Comparison of ENCODE assay signal across 8 cellular contexts in the genomic region with DNA sequence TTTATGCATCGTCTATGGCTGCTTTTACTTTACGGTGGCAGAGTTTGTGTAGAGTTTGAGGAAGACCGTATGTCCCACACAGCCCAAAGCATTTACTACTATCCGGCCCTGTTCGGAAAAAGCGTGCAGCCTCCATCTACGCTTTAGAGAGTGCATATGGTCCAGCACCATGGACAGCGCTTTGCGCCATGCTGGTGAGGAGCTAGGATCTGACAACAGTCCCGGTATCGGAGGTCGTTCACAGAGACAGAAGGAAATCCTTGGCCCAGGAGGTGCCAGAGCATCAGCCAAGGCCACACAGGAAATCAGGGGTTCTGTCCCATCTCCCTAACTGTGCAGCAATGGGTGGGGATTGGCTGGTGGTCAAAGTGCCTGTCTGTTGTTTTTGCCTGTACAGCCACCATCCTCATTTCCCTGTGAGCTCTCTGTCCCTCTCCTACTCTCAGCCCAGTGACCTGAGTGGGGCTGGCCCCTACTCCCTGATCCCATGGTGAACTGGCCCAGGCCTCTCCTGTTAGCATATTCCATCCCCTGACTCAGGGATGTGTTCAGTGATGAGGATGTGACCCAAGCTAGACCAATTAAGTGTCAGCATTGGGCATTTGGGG. TPM values are rescaled to one million over a fixed set of nuclear protein-coding genes. Genes with fewer than 3 reads are reported as not detected.
DNase-seq lines count a peak whose midpoint lies in the region; ATAC-seq lines count a peak whose summit lies in the region.

No MANE protein-coding gene starts in this region.

- H3K27me3 ChIP-seq in HAP-1 (ENCODE audit: low read depth), result peaks cover 30% of the 10 kb centered on the region

- DNase-seq in HAP-1 (ENCODE audit: low spot score in 2 of 2), result peak; percentile 29 to 85
- DNase-seq in T-cell, result peak in 26 of 34 experiments; percentile 13 to 58 (median 37)
- peak; percentile 55 to 75 for DNase-seq in T47D (ENCODE audit: low read depth in 1 of 2, low spot score in 1 of 2)
- DNase-seq in left kidney (ENCODE audit: low read depth, low spot score), result peak; percentile 95
- peak; percentile 12 for DNase-seq in stimulated activated CD8-positive, alpha-beta memory T cell treated with anti-CD3 and anti-CD28 coated beads, Interleukin-4, amount 100 ng/mL, for 24 hours (ENCODE audit: low read depth)
- no peak for DNase-seq in SHP77 treated with DMSO at 0.1 percent for 48 hours (lab: John Stamatoyannopoulos, UW)
- no peak for DNase-seq in NCI-H446 treated with DMSO at 0.1 percent for 48 hours (lab: John Stamatoyannopoulos, UW)

- in situ Hi-C loops in HAP-1 (cut with MboI; ENCODE audit: low sequenced_read_pairs), result no loop called here
- in situ Hi-C loops in T47D (cut with HindIII; ENCODE audit: low pct_unique_long_range_greater_than_20kb, low sequenced_read_pairs), result no loop called here

- H3K4me1 Mint-ChIP-seq in T-cell, result no peaks in the 10 kb centered on the region

- CTCF ChIA-PET in T-cell (lab: Charles Lee), result no interaction called here

- no peak overlapping the region for H3K4me3 Mint-ChIP-seq in T-cell

- no peak overlapping the region for H3K27ac Mint-ChIP-seq in T-cell

- no peaks in the 10 kb centered on the region for H3K9me3 ChIP-seq in HAP-1

- no peaks in the 10 kb centered on the region for H3K36me3 Mint-ChIP-seq in T-cell

- no peak overlapping the region for H3K4me3 ChIP-seq in HAP-1

- POLR2A ChIA-PET in T-cell (lab: Charles Lee), result no interaction called here

- H3K36me3 ChIP-seq in HAP-1 (replicated peaks), result no peaks in the 10 kb centered on the region

- H3K4me1 ChIP-seq in HAP-1, result no peaks in the 10 kb centered on the region

- H3K9me3 Mint-ChIP-seq in T-cell, result no peaks in the 10 kb centered on the region

- peaks cover 25 to 59% of the 10 kb centered on the region in 2 donors for H3K27me3 Mint-ChIP-seq in T-cell

- ATAC-seq in T-cell (replicated peaks in 1 of 4) (peak in 1 of 4 experiments; percentile 61), HG03457 (IDR thresholded peaks at IDR 0.05; ENCODE audit: unreplicated experiment) (no peak)

RNA-seq across cellular contexts. Expression of a gene that starts 16.2 kb away (rescaled TPM):
- not detected for total RNA-seq in T-cell

RNA-seq across cellular contexts. Expression of a gene that starts 23.5 kb away (rescaled TPM):
- under 1 TPM in 2 of 5 donors, not detected in 3; 0.06 to 0.33 TPM for total RNA-seq in T-cell

RNA-seq across cellular contexts. Expression of a gene that starts 27.9 kb away (rescaled TPM):
- under 1 TPM; 0.16 to 0.28 (median 0.25) TPM for total RNA-seq in T-cell

RNA-seq across cellular contexts. Expression of a gene that starts 39.6 kb away (rescaled TPM):
- 1 to 10 TPM in 1 of 5 donors, under 1 TPM in 3, not detected in 1; 0.15 to 1.3 (median 0.33) TPM for total RNA-seq in T-cell

RNA-seq across cellular contexts. Expression of a gene that starts 53.4 kb away (rescaled TPM):
- 10 to 100 TPM; 19.7 to 38.5 (median 22.8) TPM for total RNA-seq in T-cell

Comparison
In these comparisons a context has a peak if more than half of its experiments do, and no peak if none do; other contexts are left out.
1. DNase-seq: peak in HAP-1 (2 of 2), T-cell (26 of 34), T47D (2 of 2), left kidney (single experiment) and stimulated activated CD8-positive, alpha-beta memory T cell treated with anti-CD3 and anti-CD28 coated beads, Interleukin-4, amount 100 ng/mL, for 24 hours (single experiment); none in SHP77 treated with DMSO at 0.1 percent for 48 hours (single experiment) and NCI-H446 treated with DMSO at 0.1 percent for 48 hours (single experiment).